In the genomic region with DNA sequence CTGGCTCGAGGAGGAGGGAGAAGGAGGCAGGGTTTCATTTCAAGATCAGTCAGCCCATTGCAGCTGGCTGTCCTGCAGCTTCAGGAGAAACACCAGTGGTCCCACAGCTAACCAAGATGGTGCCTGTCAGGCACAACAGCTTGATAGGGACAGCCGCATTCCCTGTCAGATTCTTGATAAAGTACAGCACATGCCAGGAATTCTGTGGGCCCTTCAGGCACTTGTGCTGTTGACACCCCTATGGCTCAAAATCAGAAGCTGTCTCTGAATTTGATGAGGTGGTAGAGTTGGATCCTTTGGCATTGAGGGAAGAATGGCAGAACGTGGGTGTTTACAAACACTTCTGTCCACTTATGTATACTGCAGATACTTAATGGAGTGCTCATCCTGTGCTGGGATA, we compare ENCODE assay signal across 27 cellular contexts.
"Had no signal": no experiment of that assay in that cellular context is flagged by ENCODE, and none has a peak within 500 bp of the region (broad histone marks: within the 10 kb centered on the region; RNA-seq: fewer than 3 reads in every experiment).

No MANE protein-coding gene starts in this region.

- ATAC-seq: gastroesophageal sphincter; left ventricle myocardium superior; naive thymus-derived CD8-positive, alpha-beta T cell; pancreas had no signal

- H3K36me3 ChIP-seq: ascending aorta, cardiac muscle cell, colonic mucosa, gastroesophageal sphincter, pancreas, prostate gland, spleen, upper lobe of left lung had no signal

- H3K4me1 ChIP-seq: colonic mucosa, upper lobe of left lung had no signal

- H3K9me3 ChIP-seq: ascending aorta, colonic mucosa, gastroesophageal sphincter, pancreas, prostate gland, upper lobe of left lung had no signal

- DNase-seq: activated CD4-positive, alpha-beta T cell treated with anti-CD3 and anti-CD28 coated beads for 4 hours; activated CD4-positive, alpha-beta T cell treated with anti-CD3 and anti-CD28 coated beads, Interleukin-2, amount 50 U/mL, for 4 hours; activated effector memory CD4-positive, alpha-beta T cell treated with Interleukin-2 at 50 U/mL for 16 hours; activated naive CD4-positive, alpha-beta T cell treated with Interleukin-2 at 50 U/mL for 16 hours; activated T-cell treated with anti-CD3 and anti-CD28 coated beads for 4 hours; cerebellar nuclear complex; colonic mucosa; dorsolateral prefrontal cortex; effector memory CD4-positive, alpha-beta T cell; left cardiac atrium; left ventricle myocardium superior; naive thymus-derived CD8-positive, alpha-beta T cell; nucleus accumbens; pancreas; spleen; stimulated activated naive CD4-positive, alpha-beta T cell; upper lobe of left lung had no signal

- H3K4me2 ChIP-seq: hepatocyte had no signal

- H3K4me3 Mint-ChIP-seq: activated naive CD8-positive, alpha-beta T cell; brain; mesothelial cell of epicardium; naive thymus-derived CD8-positive, alpha-beta T cell; neural crest cell had no signal

- H3K27me3 ChIP-seq: ascending aorta, colonic mucosa, dorsolateral prefrontal cortex, gastroesophageal sphincter, pancreas, upper lobe of left lung had no signal

- H3K27me3 Mint-ChIP-seq: activated naive CD8-positive, alpha-beta T cell had no signal

- H3K4me3 ChIP-seq: ascending aorta, cardiac muscle cell, colonic mucosa, dorsolateral prefrontal cortex, gastroesophageal sphincter, hepatocyte, pancreas, prostate gland, spleen, upper lobe of left lung had no signal

- H3K4me1 Mint-ChIP-seq: neural crest cell had no signal

- H3K9me3 Mint-ChIP-seq: brain had no signal

- H3K27ac ChIP-seq: cardiac muscle cell, colonic mucosa, dorsolateral prefrontal cortex, hepatocyte, pancreas, prostate gland, spleen, upper lobe of left lung, VCaP had no signal

- H3K79me2 ChIP-seq: hepatocyte had no signal

- H3K27ac Mint-ChIP-seq: activated naive CD8-positive, alpha-beta T cell; naive thymus-derived CD8-positive, alpha-beta T cell had no signal

- H3K36me3 Mint-ChIP-seq: brain had no signal

- H2AFZ ChIP-seq: hepatocyte had no signal
